8 cellular contexts compared by ENCODE assay signal in the genomic region with DNA sequence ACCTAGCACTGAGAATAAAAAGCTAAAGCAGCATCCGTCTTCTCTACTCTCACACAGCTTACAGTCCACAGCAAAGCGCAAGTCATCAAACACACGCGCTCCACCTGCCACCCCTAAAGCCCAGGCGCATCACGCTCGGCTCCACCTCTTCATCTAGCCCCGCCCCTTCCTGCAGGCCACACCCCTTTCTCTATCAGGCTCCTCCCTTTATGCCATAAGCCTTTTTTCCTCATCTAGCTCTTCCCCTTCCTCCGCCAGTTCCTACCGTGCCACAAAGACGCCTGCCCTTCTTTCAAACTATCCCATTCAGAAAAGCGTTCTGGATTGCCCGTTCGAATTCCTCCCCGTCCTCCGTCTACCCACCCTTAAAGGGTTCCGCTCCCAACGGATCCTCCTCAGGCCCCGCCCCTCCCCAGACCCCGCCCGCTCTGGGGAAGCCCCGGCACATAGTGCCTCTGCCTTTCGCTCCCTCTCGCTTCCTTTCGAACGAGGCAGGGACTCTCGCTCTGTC. TPM values are rescaled to one million over a fixed set of nuclear protein-coding genes. Genes with fewer than 3 reads are reported as not detected.
A peak's percentile ranks its signal among the peaks of the same experiment; 100 is the strongest.
DNase-seq lines count a peak whose midpoint lies in the region; ATAC-seq and TF ChIP-seq lines count a peak whose summit lies in the region.

No MANE protein-coding gene starts in this region.

- no peak overlapping the region for H3K4me3 Mint-ChIP-seq in activated T-cell treated with anti-CD3 and anti-CD28 coated beads, Interleukin-2, amount 50 U/mL, for 72 hours
- H3K4me3 Mint-ChIP-seq in stimulated activated naive CD8-positive, alpha-beta T cell treated with anti-CD3 and anti-CD28 coated beads, Interleukin-15, amount 100 ng/mL, for 72 hours, result no peak overlapping the region

- no peak overlapping the region for H3K27ac Mint-ChIP-seq in activated T-cell treated with anti-CD3 and anti-CD28 coated beads, Interleukin-2, amount 50 U/mL, for 72 hours
- no peak overlapping the region for H3K27ac Mint-ChIP-seq in stimulated activated naive CD8-positive, alpha-beta T cell treated with anti-CD3 and anti-CD28 coated beads, Interleukin-15, amount 100 ng/mL, for 72 hours

- H3K9me2 ChIP-seq in Karpas-422 (replicated peaks; ENCODE audit: insufficient read depth, low read length), result no peaks in the 10 kb centered on the region
- no peaks in the 10 kb centered on the region for H3K9me2 ChIP-seq in neural cell (ENCODE audit: insufficient read depth, low read length)

- H3K4me1 ChIP-seq in Karpas-422 (ENCODE audit: low read length), result peaks cover 28% of the 10 kb centered on the region
- peaks cover 0 to 3% (median 0%) of the 10 kb centered on the region in 4 donors for H3K4me1 ChIP-seq in Peyer's patch

- peaks cover 0 to 1% of the 10 kb centered on the region in 2 donors for H3K36me3 Mint-ChIP-seq in activated T-cell treated with anti-CD3 and anti-CD28 coated beads, Interleukin-2, amount 50 U/mL, for 72 hours (ENCODE audit: insufficient read depth in 2 of 2)

- DNase-seq in DMS53 treated with DMSO at 0.1 percent for 48 hours (lab: John Stamatoyannopoulos, UW; ENCODE audit: unreplicated experiment) (peak; percentile 82), GOT3 (lab: John Stamatoyannopoulos, UW) (peak; percentile 93), Karpas-422 (peak; percentile 89), Peyer's patch (peak; percentile 96), fibroblast of pulmonary artery (ENCODE audit: low read depth) (peak; percentile 77)
- DNase-seq in activated T-cell treated with anti-CD3 and anti-CD28 coated beads, Interleukin-2, amount 50 U/mL, for 72 hours, result peak; percentile 92 to 93
- peak; percentile 93 to 94 for DNase-seq in stimulated activated naive CD8-positive, alpha-beta T cell treated with anti-CD3 and anti-CD28 coated beads, Interleukin-15, amount 100 ng/mL, for 72 hours

- H3K79me2 ChIP-seq in Karpas-422 (ENCODE audit: low read length), result no peaks in the 10 kb centered on the region
- H3K79me2 ChIP-seq in neural cell (replicated peaks; ENCODE audit: insufficient read depth, low read length), result peaks cover 6% of the 10 kb centered on the region

- no peak overlapping the region for H3K27ac ChIP-seq in Karpas-422 (ENCODE audit: low read length)
- H3K27ac ChIP-seq in Peyer's patch, result peak overlapping the region; percentile 93 to 96 (median 94)
- peak overlapping the region; percentile 99 for H3K27ac ChIP-seq in neural cell (ENCODE audit: low read length)

- peak; percentile 81 for ATAC-seq in activated T-cell treated with anti-CD3 and anti-CD28 coated beads, Interleukin-2, amount 50 U/mL, for 72 hours (replicated peaks in 1 of 2)
- peak; percentile 83 for ATAC-seq in stimulated activated naive CD8-positive, alpha-beta T cell treated with anti-CD3 and anti-CD28 coated beads, Interleukin-15, amount 100 ng/mL, for 72 hours

- peak overlapping the region; percentile 66; the same call in 1 of the 2 replicates for H2AFZ ChIP-seq in Karpas-422 (ENCODE audit: low read length)
- H2AFZ ChIP-seq in neural cell (ENCODE audit: low read depth, low read length), result peak overlapping the region; percentile 98

- H3K4me2 ChIP-seq in Karpas-422 (ENCODE audit: low read depth, low read length, poor library complexity, severe bottlenecking) (peak overlapping the region; percentile 96), neural cell (ENCODE audit: low read length) (peak overlapping the region; percentile 65)

- no peak for TF ChIP-seq RAD21 in neural cell (conservative IDR thresholded peaks at IDR 0.05)

- H3K27me3 Mint-ChIP-seq in activated T-cell treated with anti-CD3 and anti-CD28 coated beads, Interleukin-2, amount 50 U/mL, for 72 hours (ENCODE audit: low read depth), result no peaks in the 10 kb centered on the region
- H3K27me3 Mint-ChIP-seq in stimulated activated naive CD8-positive, alpha-beta T cell treated with anti-CD3 and anti-CD28 coated beads, Interleukin-15, amount 100 ng/mL, for 72 hours, result no peaks in the 10 kb centered on the region

- H3K4me1 Mint-ChIP-seq in activated T-cell treated with anti-CD3 and anti-CD28 coated beads, Interleukin-2, amount 50 U/mL, for 72 hours (ENCODE audit: low read depth), result no peaks in the 10 kb centered on the region
- H3K4me1 Mint-ChIP-seq in stimulated activated naive CD8-positive, alpha-beta T cell treated with anti-CD3 and anti-CD28 coated beads, Interleukin-15, amount 100 ng/mL, for 72 hours, result peaks cover 5% of the 10 kb centered on the region

- TF ChIP-seq POLR2A in Peyer's patch (IDR thresholded peaks at IDR 0.05), result no peak

- H3K9me3 ChIP-seq in Karpas-422 (ENCODE audit: low read length) (no peaks in the 10 kb centered on the region), Peyer's patch (no peaks in the 10 kb centered on the region), neural cell (ENCODE audit: low read length) (no peaks in the 10 kb centered on the region)

- H3K27me3 ChIP-seq in Karpas-422 (ENCODE audit: low read length), result no peaks in the 10 kb centered on the region
- no peaks in the 10 kb centered on the region for H3K27me3 ChIP-seq in Peyer's patch
- no peaks in the 10 kb centered on the region for H3K27me3 ChIP-seq in neural cell (ENCODE audit: insufficient read depth, low read depth, low read length)

- TF ChIP-seq EP300 in neural cell (conservative IDR thresholded peaks at IDR 0.05; ENCODE audit: poor library complexity, severe bottlenecking), result no peak

- H3K4me3 ChIP-seq in Karpas-422 (ENCODE audit: low read length), result peak overlapping the region; percentile 88
- peak overlapping the region; percentile 71 to 93 (median 80) for H3K4me3 ChIP-seq in Peyer's patch
- peak overlapping the region; percentile 80 for H3K4me3 ChIP-seq in fibroblast of pulmonary artery (replicated peaks; ENCODE audit: low read depth, low read length)
- peak overlapping the region; percentile 87 for H3K4me3 ChIP-seq in neural cell (ENCODE audit: low read length)

- H3K36me3 ChIP-seq in Karpas-422 (ENCODE audit: insufficient read depth, low read length), result no peaks in the 10 kb centered on the region
- H3K36me3 ChIP-seq in Peyer's patch, result no peaks in the 10 kb centered on the region
- H3K36me3 ChIP-seq in neural cell (ENCODE audit: insufficient read depth, low read length), result no peaks in the 10 kb centered on the region

- H3K9ac ChIP-seq in Karpas-422 (ENCODE audit: low read length), result peak overlapping the region; percentile 86
- peak overlapping the region; percentile 96 for H3K9ac ChIP-seq in neural cell (ENCODE audit: low read length)

- no peaks in the 10 kb centered on the region for H4K20me1 ChIP-seq in Karpas-422 (ENCODE audit: insufficient read depth, low read depth, low read length)
- no peaks in the 10 kb centered on the region for H4K20me1 ChIP-seq in neural cell (ENCODE audit: insufficient read depth)

- no peaks in the 10 kb centered on the region for H3F3A ChIP-seq in neural cell (ENCODE audit: insufficient read depth, low read length, poor library complexity, severe bottlenecking)

- no peak for TF ChIP-seq CTCF in Peyer's patch (IDR thresholded peaks at IDR 0.05)
- TF ChIP-seq CTCF in fibroblast of pulmonary artery (IDR thresholded peaks at IDR 0.05; ENCODE audit: low read length, missing control alignments), result no peak
- TF ChIP-seq CTCF in neural cell (IDR thresholded peaks at IDR 0.05; ENCODE audit: poor library complexity, severe bottlenecking), result no peak

- H3K9me3 Mint-ChIP-seq in activated T-cell treated with anti-CD3 and anti-CD28 coated beads, Interleukin-2, amount 50 U/mL, for 72 hours, result no peaks in the 10 kb centered on the region
- no peaks in the 10 kb centered on the region for H3K9me3 Mint-ChIP-seq in stimulated activated naive CD8-positive, alpha-beta T cell treated with anti-CD3 and anti-CD28 coated beads, Interleukin-15, amount 100 ng/mL, for 72 hours

TF ChIP-seq in neural cell, 6 proteins besides CTCF, POLR2A, EP300 and RAD21:
- TF ChIP-seq TAF1 (IDR thresholded peaks at IDR 0.05; ENCODE audit: low read depth) (no peak), EZH2 (IDR thresholded peaks at IDR 0.05; ENCODE audit: borderline replicate concordance, insufficient read depth, low read length, poor library complexity, severe bottlenecking) (no peak), SMC3 (conservative IDR thresholded peaks at IDR 0.05; ENCODE audit: poor library complexity) (no peak)

RNA-seq across cellular contexts. Expression of a gene that starts 0.4 kb away (rescaled TPM):
- total RNA-seq in Karpas-422 (2014; rRNA removed; shearing (Covaris generic); ENCODE audit: low replicate concordance), result 0.22 TPM in 1 of 2 replicates, not detected in the other
- total RNA-seq in Peyer's patch, result 1 to 10 TPM in 2 of 4 donors, under 1 TPM in 1, not detected in 1; 0.70 to 3.2 (median 1.6) TPM
- total RNA-seq in activated T-cell treated with anti-CD3 and anti-CD28 coated beads, Interleukin-2, amount 50 U/mL, for 72 hours, result under 1 TPM in 1 of 2 donors, not detected in 1; 0.91 TPM
- 8.7 TPM in 2 replicates for polyA plus RNA-seq in neural cell
- 5.2 and 8.0 TPM in 2 replicates for polyA minus RNA-seq in neural cell

RNA-seq across cellular contexts. Expression of a gene that starts 19.6 kb away (rescaled TPM):
- 39.1 and 49.2 TPM in 2 replicates for total RNA-seq in Karpas-422 (2014; rRNA removed; shearing (Covaris generic); ENCODE audit: low replicate concordance)
- 10 to 100 TPM in 1 of 4 donors, 1 to 10 TPM in 3; 2.7 to 23.1 (median 5.0) TPM for total RNA-seq in Peyer's patch
- 10 to 100 TPM; 12.4 to 12.6 TPM for total RNA-seq in activated T-cell treated with anti-CD3 and anti-CD28 coated beads, Interleukin-2, amount 50 U/mL, for 72 hours
- 66.0 and 81.8 TPM in 2 replicates for polyA plus RNA-seq in neural cell
- 25.6 and 26.7 TPM in 2 replicates for polyA minus RNA-seq in neural cell

RNA-seq across cellular contexts. Expression of a gene that starts 41.0 kb away (rescaled TPM):
- 25.0 and 62.1 TPM in 2 replicates for total RNA-seq in Karpas-422 (2014; rRNA removed; shearing (Covaris generic); ENCODE audit: low replicate concordance)
- 10 to 100 TPM; 25.6 to 37.0 (median 32.6) TPM for total RNA-seq in Peyer's patch
- total RNA-seq in activated T-cell treated with anti-CD3 and anti-CD28 coated beads, Interleukin-2, amount 50 U/mL, for 72 hours, result 10 to 100 TPM; 19.2 to 23.9 TPM
- polyA plus RNA-seq in neural cell, result 62.3 and 75.9 TPM in 2 replicates
- polyA minus RNA-seq in neural cell, result 119 and 120 TPM in 2 replicates
